3 cellular contexts compared by ENCODE assay signal in genomic region chr7:44085549-44085948, GRCh38.
TF ChIP-seq lines count a peak whose summit lies in the region.

No MANE protein-coding gene starts in this region.

TF ChIP-seq in SK-N-SH, 30 proteins besides CTCF, POLR2A, EP300 and RAD21:
- TF ChIP-seq JUND (IDR thresholded peaks at IDR 0.05) (no peak), YY1 (IDR thresholded peaks at IDR 0.05; ENCODE audit: low read depth) (no peak), RFX5 (IDR thresholded peaks at IDR 0.05; ENCODE audit: low read length) (no peak), MAX (IDR thresholded peaks at IDR 0.05; ENCODE audit: low read depth) (no peak), USF2 (IDR thresholded peaks at IDR 0.05; ENCODE audit: borderline replicate concordance, low read depth, low read length) (no peak), SMC3 (IDR thresholded peaks at IDR 0.05; ENCODE audit: low read depth, low read length) (no peak), RCOR1 (IDR thresholded peaks at IDR 0.05; ENCODE audit: low read length) (no peak), ZBTB33 (IDR thresholded peaks at IDR 0.05; ENCODE audit: borderline replicate concordance, low read depth) (no peak)

TF ChIP-seq in SK-N-SH treated with all-trans-retinoic acid at 6 μM for 48 hours, 23 proteins besides CTCF, POLR2A, EP300 and RAD21:
- TF ChIP-seq ZNF70 (CRISPR knock-in tag; IDR thresholded peaks at IDR 0.05): no peak
- no peak for TF ChIP-seq TOX (CRISPR knock-in tag; IDR thresholded peaks at IDR 0.05; ENCODE audit: borderline replicate concordance)
- no peak for TF ChIP-seq CSRNP3 (CRISPR knock-in tag; IDR thresholded peaks at IDR 0.05)
- no peak for TF ChIP-seq ZNF8 (CRISPR knock-in tag; IDR thresholded peaks at IDR 0.05)
- TF ChIP-seq CSDC2 (CRISPR knock-in tag; IDR thresholded peaks at IDR 0.05): no peak
- TF ChIP-seq ZC3H10 (CRISPR knock-in tag; IDR thresholded peaks at IDR 0.05): no peak
- TF ChIP-seq OSR1 (CRISPR knock-in tag; IDR thresholded peaks at IDR 0.05): no peak
- TF ChIP-seq SNAI2 (CRISPR knock-in tag; IDR thresholded peaks at IDR 0.05): no peak
- no peak for TF ChIP-seq TSHZ2 (CRISPR knock-in tag; IDR thresholded peaks at IDR 0.05)
- no peak for TF ChIP-seq ISL1 (CRISPR knock-in tag; IDR thresholded peaks at IDR 0.05)
- TF ChIP-seq ZFP30 (CRISPR knock-in tag; IDR thresholded peaks at IDR 0.05): no peak
TF ChIP-seq in SK-N-SH treated with all-trans-retinoic acid at 6 μM for 48 hours: peak in this region for 0.

TF ChIP-seq in H1, 55 proteins besides CTCF, POLR2A, EP300 and RAD21:
- no peak for TF ChIP-seq USF2 (IDR thresholded peaks at IDR 0.05; ENCODE audit: low read length)
- no peak for TF ChIP-seq JUND (IDR thresholded peaks at IDR 0.05; ENCODE audit: low read length)
- TF ChIP-seq RXRA (IDR thresholded peaks at IDR 0.05; ENCODE audit: insufficient read depth, low read depth, low read length): no peak
- no peak for TF ChIP-seq TEAD4 (IDR thresholded peaks at IDR 0.05; ENCODE audit: low read depth, low read length)
- no peak for TF ChIP-seq CTBP2 (IDR thresholded peaks at IDR 0.05; ENCODE audit: borderline replicate concordance, insufficient read depth, insufficient read length, low read length)
- no peak for TF ChIP-seq TAF7 (optimal IDR thresholded peaks at IDR 0.05; ENCODE audit: borderline replicate concordance, low read depth, low read length)
- no peak for TF ChIP-seq BCL11A (IDR thresholded peaks at IDR 0.05; ENCODE audit: low read depth in 2 of 2, low read length in 2 of 2)
- TF ChIP-seq SRF (IDR thresholded peaks at IDR 0.05; ENCODE audit: low read depth, low read length): no peak
- no peak for TF ChIP-seq TCF12 (IDR thresholded peaks at IDR 0.05; ENCODE audit: low read depth, low read length)
- no peak for TF ChIP-seq CHD2 (IDR thresholded peaks at IDR 0.05; ENCODE audit: low read length)
